ENCODE assay signal across 30 cellular contexts in the genomic region with DNA sequence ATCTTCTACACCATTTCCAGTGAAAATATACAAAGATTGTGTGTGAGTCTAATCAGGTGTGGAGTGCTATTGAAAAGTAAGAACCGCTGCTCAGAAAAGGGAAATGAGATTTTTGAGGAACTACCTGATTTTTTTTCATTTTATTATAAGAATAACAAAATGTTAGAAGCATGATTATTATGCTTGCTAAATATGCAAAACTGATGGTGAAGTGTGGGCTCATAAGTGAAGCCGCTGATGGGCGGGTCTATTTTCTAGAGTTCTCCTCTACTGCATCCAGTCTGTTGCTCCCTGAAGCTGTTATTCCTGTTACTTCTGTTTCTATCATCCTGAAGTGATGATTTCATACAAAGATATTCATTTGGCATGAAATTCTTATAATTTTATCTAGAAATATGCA.
"Had no signal": no experiment of that assay in that cellular context is flagged by ENCODE, and none has a peak within 500 bp of the region (broad histone marks: within the 10 kb centered on the region; RNA-seq: fewer than 3 reads in every experiment).

No MANE protein-coding gene starts in this region.

- DNase-seq: activated CD4-positive, alpha-beta memory T cell treated with anti-CD3 and anti-CD28 coated beads, Interleukin-2, amount 10 ng/mL, durations not matched to agents 7 days and 5 days; activated CD4-positive, alpha-beta T cell treated with anti-CD3 and anti-CD28 coated beads for 1 hour; activated CD4-positive, alpha-beta T cell treated with anti-CD3 and anti-CD28 coated beads for 4 hours; activated CD4-positive, alpha-beta T cell treated with anti-CD3 and anti-CD28 coated beads, Interleukin-2, amount 10 ng/mL, durations not matched to agents 7 days and 5 days; activated CD4-positive, alpha-beta T cell treated with anti-CD3 and anti-CD28 coated beads, Interleukin-2, amount 50 U/mL, for 4 hours; activated CD8-positive, alpha-beta memory T cell treated with anti-CD3 and anti-CD28 coated beads, Interleukin-2, amount 50 U/mL, for 48 hours; activated gamma-delta T cell; activated naive CD4-positive, alpha-beta T cell; activated naive CD4-positive, alpha-beta T cell treated with anti-CD3 and anti-CD28 coated beads, Interleukin-2, amount 10 ng/mL, durations not matched to agents 7 days and 5 days; activated naive CD8-positive, alpha-beta T cell treated with anti-CD3 and anti-CD28 coated beads, Interleukin-2, amount 10 ng/mL, durations not matched to agents 7 days and 5 days; activated T-cell treated with anti-CD3 and anti-CD28 coated beads for 4 hours; activated T-cell treated with anti-CD3 and anti-CD28 coated beads, Interleukin-2, amount 50 U/mL, for 24 hours; activated T-cell treated with anti-CD3 and anti-CD28 coated beads, Interleukin-2, amount 50 U/mL, for 72 hours; central memory CD4-positive, alpha-beta T cell; cerebellar nuclear complex; colonic mucosa; effector CD8-positive, alpha-beta T cell; esophagus squamous epithelium; foreskin melanocyte; heart right ventricle; T-helper 2 cell had no signal

- H3K4me1 Mint-ChIP-seq: activated CD4-positive, alpha-beta memory T cell treated with anti-CD3 and anti-CD28 coated beads, Interleukin-2, amount 10 ng/mL, durations not matched to agents 7 days and 5 days; activated CD4-positive, alpha-beta T cell treated with anti-CD3 and anti-CD28 coated beads, Interleukin-2, amount 10 ng/mL, durations not matched to agents 7 days and 5 days; activated naive CD4-positive, alpha-beta T cell treated with anti-CD3 and anti-CD28 coated beads, Interleukin-2, amount 10 ng/mL, durations not matched to agents 7 days and 5 days; activated naive CD8-positive, alpha-beta T cell treated with anti-CD3 and anti-CD28 coated beads, Interleukin-2, amount 10 ng/mL, durations not matched to agents 7 days and 5 days; brain; WTC11 had no signal

- H3K27me3 Mint-ChIP-seq: activated CD4-positive, alpha-beta memory T cell treated with anti-CD3 and anti-CD28 coated beads, Interleukin-2, amount 10 ng/mL, durations not matched to agents 7 days and 5 days; activated CD4-positive, alpha-beta T cell treated with anti-CD3 and anti-CD28 coated beads, Interleukin-2, amount 10 ng/mL, durations not matched to agents 7 days and 5 days; activated naive CD4-positive, alpha-beta T cell treated with anti-CD3 and anti-CD28 coated beads, Interleukin-2, amount 10 ng/mL, durations not matched to agents 7 days and 5 days; activated naive CD8-positive, alpha-beta T cell treated with anti-CD3 and anti-CD28 coated beads, Interleukin-2, amount 10 ng/mL, durations not matched to agents 7 days and 5 days; activated T-cell treated with anti-CD3 and anti-CD28 coated beads, Interleukin-2, amount 50 U/mL, for 24 hours had no signal

- H3K27ac ChIP-seq: ascending aorta, breast epithelium, cardiac muscle cell, colonic mucosa, epithelial cell of prostate, esophagus squamous epithelium, gastroesophageal sphincter, heart right ventricle, VCaP had no signal

- H3K36me3 ChIP-seq: ascending aorta, breast epithelium, cardiac muscle cell, colonic mucosa, esophagus squamous epithelium, gastroesophageal sphincter, heart right ventricle had no signal

- H3K36me3 Mint-ChIP-seq: activated naive CD4-positive, alpha-beta T cell treated with anti-CD3 and anti-CD28 coated beads, Interleukin-2, amount 10 ng/mL, durations not matched to agents 7 days and 5 days; activated naive CD4-positive, alpha-beta T cell treated with anti-CD3 and anti-CD28 coated beads, Interleukin-2, amount 50 U/mL, for 72 hours; activated naive CD8-positive, alpha-beta T cell treated with anti-CD3 and anti-CD28 coated beads, Interleukin-2, amount 10 ng/mL, durations not matched to agents 7 days and 5 days; brain; WTC11 had no signal

- H3K4me3 ChIP-seq: ascending aorta, breast epithelium, cardiac muscle cell, colonic mucosa, esophagus squamous epithelium, gastroesophageal sphincter, heart right ventricle had no signal

- H3K27ac Mint-ChIP-seq: activated CD4-positive, alpha-beta memory T cell treated with anti-CD3 and anti-CD28 coated beads, Interleukin-2, amount 10 ng/mL, durations not matched to agents 7 days and 5 days; activated CD4-positive, alpha-beta T cell treated with anti-CD3 and anti-CD28 coated beads, Interleukin-2, amount 10 ng/mL, durations not matched to agents 7 days and 5 days; activated naive CD4-positive, alpha-beta T cell treated with anti-CD3 and anti-CD28 coated beads, Interleukin-2, amount 10 ng/mL, durations not matched to agents 7 days and 5 days; activated naive CD4-positive, alpha-beta T cell treated with anti-CD3 and anti-CD28 coated beads, Interleukin-2, amount 50 U/mL, for 72 hours; activated naive CD8-positive, alpha-beta T cell treated with anti-CD3 and anti-CD28 coated beads, Interleukin-2, amount 10 ng/mL, durations not matched to agents 7 days and 5 days; activated T-cell treated with anti-CD3 and anti-CD28 coated beads, Interleukin-2, amount 50 U/mL, for 24 hours; activated T-cell treated with anti-CD3 and anti-CD28 coated beads, Interleukin-2, amount 50 U/mL, for 72 hours; brain; WTC11 had no signal

- H3K27me3 ChIP-seq: ascending aorta, breast epithelium, cardiac muscle cell, colonic mucosa, esophagus squamous epithelium, gastroesophageal sphincter, heart right ventricle had no signal

- H3K9me3 ChIP-seq: ascending aorta, breast epithelium, colonic mucosa, esophagus squamous epithelium, gastroesophageal sphincter, heart right ventricle had no signal

- H3K4me1 ChIP-seq: ascending aorta, breast epithelium, colonic mucosa, esophagus squamous epithelium, gastroesophageal sphincter, heart right ventricle had no signal

- H3K9me3 Mint-ChIP-seq: activated CD4-positive, alpha-beta memory T cell treated with anti-CD3 and anti-CD28 coated beads, Interleukin-2, amount 10 ng/mL, durations not matched to agents 7 days and 5 days; activated CD4-positive, alpha-beta T cell treated with anti-CD3 and anti-CD28 coated beads, Interleukin-2, amount 10 ng/mL, durations not matched to agents 7 days and 5 days; activated naive CD4-positive, alpha-beta T cell treated with anti-CD3 and anti-CD28 coated beads, Interleukin-2, amount 10 ng/mL, durations not matched to agents 7 days and 5 days; activated naive CD4-positive, alpha-beta T cell treated with anti-CD3 and anti-CD28 coated beads, Interleukin-2, amount 50 U/mL, for 72 hours; activated naive CD8-positive, alpha-beta T cell treated with anti-CD3 and anti-CD28 coated beads, Interleukin-2, amount 10 ng/mL, durations not matched to agents 7 days and 5 days; activated T-cell treated with anti-CD3 and anti-CD28 coated beads, Interleukin-2, amount 50 U/mL, for 24 hours; activated T-cell treated with anti-CD3 and anti-CD28 coated beads, Interleukin-2, amount 50 U/mL, for 72 hours; brain; WTC11 had no signal

- H3K4me3 Mint-ChIP-seq: activated CD4-positive, alpha-beta memory T cell treated with anti-CD3 and anti-CD28 coated beads, Interleukin-2, amount 10 ng/mL, durations not matched to agents 7 days and 5 days; activated CD4-positive, alpha-beta T cell treated with anti-CD3 and anti-CD28 coated beads, Interleukin-2, amount 10 ng/mL, durations not matched to agents 7 days and 5 days; activated naive CD4-positive, alpha-beta T cell treated with anti-CD3 and anti-CD28 coated beads, Interleukin-2, amount 10 ng/mL, durations not matched to agents 7 days and 5 days; activated naive CD8-positive, alpha-beta T cell treated with anti-CD3 and anti-CD28 coated beads, Interleukin-2, amount 10 ng/mL, durations not matched to agents 7 days and 5 days; activated T-cell treated with anti-CD3 and anti-CD28 coated beads, Interleukin-2, amount 50 U/mL, for 24 hours; activated T-cell treated with anti-CD3 and anti-CD28 coated beads, Interleukin-2, amount 50 U/mL, for 72 hours; brain; WTC11 had no signal

- ATAC-seq: activated naive CD4-positive, alpha-beta T cell treated with anti-CD3 and anti-CD28 coated beads, Interleukin-2, amount 50 U/mL, for 72 hours; activated T-cell treated with anti-CD3 and anti-CD28 coated beads, Interleukin-2, amount 50 U/mL, for 72 hours; gastroesophageal sphincter; heart right ventricle; WTC11 had no signal
